Comparison of ENCODE assay signal across 8 cellular contexts in genomic region chr7:102285541-102286236, GRCh38. TPM values are rescaled to one million over a fixed set of nuclear protein-coding genes. Genes with fewer than 3 reads are reported as not detected.
DNase-seq lines count a peak whose midpoint lies in the region; ATAC-seq, FAIRE-seq and TF ChIP-seq lines count a peak whose summit lies in the region.

No MANE protein-coding gene starts in this region.

- intact Hi-C loops in Right ventricle myocardium superior (cut with DNase I) (no loop called here), Right ventricle myocardium inferior (cut with DNase I) (no loop called here), body of pancreas (cut with DNase I) (no loop called here), uterus (cut with DNase I; ENCODE audit: low total_unique reads) (no loop called here)

- H3K4me3 Mint-ChIP-seq in mesothelial cell of epicardium = peak overlapping the region; percentile 64

- H3K9me3 Mint-ChIP-seq in mesothelial cell of epicardium = no peaks in the 10 kb centered on the region

- ATAC-seq in Right ventricle myocardium superior (ENCODE audit: poor library complexity) (peak; percentile 3), Right ventricle myocardium inferior (no peak), body of pancreas (no peak)

- no peak for TF ChIP-seq CTCF in body of pancreas (IDR thresholded peaks at IDR 0.05)
- no peak for TF ChIP-seq CTCF in mesothelial cell of epicardium (IDR thresholded peaks at IDR 0.05; ENCODE audit: unreplicated experiment)
- TF ChIP-seq CTCF in uterus (IDR thresholded peaks at IDR 0.05) = peak in 1 of 4 experiments; percentile 2

- H3K27ac ChIP-seq in body of pancreas (peak overlapping the region; percentile 54 to 82 (median 76)), uterus (peak overlapping the region; percentile 85 to 97)

- H3K36me3 ChIP-seq in body of pancreas (replicated peaks in 1 of 2; ENCODE audit: insufficient read depth in 1 of 2, low read depth in 2 of 2) (no peaks in the 10 kb centered on the region), uterus (no peaks in the 10 kb centered on the region)

- peaks cover 25% of the 10 kb centered on the region for H3K4me1 ChIP-seq in body of pancreas
- peaks cover 0 to 7% of the 10 kb centered on the region in 2 donors for H3K4me1 ChIP-seq in uterus

- peaks cover 4% of the 10 kb centered on the region for H3K27me3 Mint-ChIP-seq in mesothelial cell of epicardium (ENCODE audit: low read depth)

- FAIRE-seq in frontal cortex (lab: Jason Lieb, UNC) = no peak

- H3K4me3 ChIP-seq in body of pancreas = peak overlapping the region in 1 of 2 donors; percentile 48
- peak overlapping the region; percentile 46 to 71 for H3K4me3 ChIP-seq in uterus

- H3K27me3 ChIP-seq in body of pancreas (no peaks in the 10 kb centered on the region), uterus (no peaks in the 10 kb centered on the region)

- H3K4me1 Mint-ChIP-seq in mesothelial cell of epicardium = peaks cover 13% of the 10 kb centered on the region

- no peak for DNase-seq in Right ventricle myocardium superior
- DNase-seq in Right ventricle myocardium inferior (ENCODE audit: missing footprints) = no peak
- no peak for DNase-seq in body of pancreas
- no peak for DNase-seq in mesothelial cell of epicardium (ENCODE audit: low spot score in 2 of 2, unreplicated experiment in 2 of 2)
- DNase-seq in uterus = peak in 1 of 2 donors; percentile 39
- no peak for DNase-seq in frontal cortex (ENCODE audit: low spot score in 2 of 2)
- no peak for DNase-seq in stimulated activated CD8-positive, alpha-beta memory T cell treated with anti-CD3 and anti-CD28 coated beads, Interleukin-4, amount 100 ng/mL, for 48 hours
- no peak for DNase-seq in NCI-H345 (lab: John Stamatoyannopoulos, UW)

- H3K9me3 ChIP-seq in body of pancreas (no peaks in the 10 kb centered on the region), uterus (no peaks in the 10 kb centered on the region)

- no peaks in the 10 kb centered on the region for H3K36me3 Mint-ChIP-seq in mesothelial cell of epicardium

- TF ChIP-seq POLR2A in body of pancreas (IDR thresholded peaks at IDR 0.05) (no peak), uterus (IDR thresholded peaks at IDR 0.05) (no peak)

- H3K27ac Mint-ChIP-seq in mesothelial cell of epicardium = peak overlapping the region; percentile 53

- 40 to 49% methylated on average over 10 to 16 of the region's 19 CpGs for WGBS in body of pancreas, 2 donors

RNA-seq across cellular contexts. Expression of gene SH2B2, which starts 1.0 kb away (rescaled TPM):
- total RNA-seq in Right ventricle myocardium superior = 0.67 TPM
- total RNA-seq in Right ventricle myocardium inferior = 1.2 TPM
- total RNA-seq in body of pancreas = 1 to 10 TPM; 1.0 to 6.3 TPM
- 7.9 to 8.2 TPM (median 8.2 TPM) in 3 replicates for total RNA-seq in mesothelial cell of epicardium
- total RNA-seq in uterus = 10 to 100 TPM in 1 of 4 donors, 1 to 10 TPM in 1, under 1 TPM in 1, not detected in 1; 0.77 to 13.8 (median 9.4) TPM
- 10.2 TPM for total RNA-seq in frontal cortex
